In the genomic region with DNA sequence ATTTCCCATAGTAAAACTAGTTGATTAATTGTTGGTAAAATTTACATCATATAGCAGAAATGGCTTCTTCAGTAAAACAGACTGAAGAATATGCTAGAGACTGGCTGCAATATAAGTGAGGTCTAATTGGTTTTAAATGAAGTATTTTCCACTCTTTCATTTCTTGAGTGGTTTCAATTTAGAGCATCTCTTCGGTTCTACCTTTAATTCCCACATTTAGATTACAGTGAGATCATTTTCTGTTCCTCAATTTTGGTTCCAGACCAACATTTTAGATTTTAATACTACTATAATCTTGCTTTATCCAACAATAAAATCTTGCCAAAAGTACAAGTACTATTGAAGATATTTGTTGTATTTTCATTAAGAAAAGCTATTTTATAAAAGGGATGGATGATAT, we compare ENCODE assay signal across 1 cellular context.
TF ChIP-seq lines count a peak whose summit lies in the region.

No MANE protein-coding gene starts in this region.

TF ChIP-seq in GM12878, 131 proteins besides CTCF, POLR2A, EP300 and RAD21:
- no peak for TF ChIP-seq TCF7 (IDR thresholded peaks at IDR 0.05; ENCODE audit: borderline replicate concordance)
- no peak for TF ChIP-seq E4F1 (IDR thresholded peaks at IDR 0.05; ENCODE audit: borderline replicate concordance, partially characterized antibody)
- TF ChIP-seq MTA2 (IDR thresholded peaks at IDR 0.05; ENCODE audit: low read depth) = 0 out of 2 replicates have a peak, but pooled peaks have one; percentile 37
- TF ChIP-seq NFIC (IDR thresholded peaks at IDR 0.05; ENCODE audit: low read depth, low read length) = 0 out of 2 replicates have a peak, but pooled peaks have one; percentile 33
- peak; percentile 48; the same call in 1 of the 2 replicates for TF ChIP-seq SPI1 (IDR thresholded peaks at IDR 0.05; ENCODE audit: borderline replicate concordance, insufficient read depth, low read depth, low read length)
- peak; percentile 11; the same call in 1 of the 2 replicates for TF ChIP-seq RUNX3 (IDR thresholded peaks at IDR 0.05; ENCODE audit: low read length)
- TF ChIP-seq MXI1 (IDR thresholded peaks at IDR 0.05; ENCODE audit: low read depth, low read length) = no peak
- TF ChIP-seq JUNB (IDR thresholded peaks at IDR 0.05) = peak; percentile 10; the same call in 1 of the 2 replicates
- no peak for TF ChIP-seq SUPT20H (IDR thresholded peaks at IDR 0.05; ENCODE audit: borderline replicate concordance, control insufficient read depth, low read depth, low read length)
- no peak for TF ChIP-seq IRF3 (IDR thresholded peaks at IDR 0.05)
- no peak for TF ChIP-seq EED (IDR thresholded peaks at IDR 0.05; ENCODE audit: low read depth)
- TF ChIP-seq ZNF24 (IDR thresholded peaks at IDR 0.05) = no peak
